ENCODE assay signal across 1 cellular context in genomic region chr14:24141030-24141880, GRCh38.
TF ChIP-seq lines count a peak whose summit lies in the region.

A gene with protein sequence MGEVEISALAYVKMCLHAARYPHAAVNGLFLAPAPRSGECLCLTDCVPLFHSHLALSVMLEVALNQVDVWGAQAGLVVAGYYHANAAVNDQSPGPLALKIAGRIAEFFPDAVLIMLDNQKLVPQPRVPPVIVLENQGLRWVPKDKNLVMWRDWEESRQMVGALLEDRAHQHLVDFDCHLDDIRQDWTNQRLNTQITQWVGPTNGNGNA (minus strand): TSS chr14:24141591. CDS start chr14:24141304, 287 bp downstream.

TF ChIP-seq in K562, 482 proteins besides CTCF, POLR2A, EP300 and RAD21 (continued from another document):
- peak; percentile 42; the same call in 1 of the 2 replicates for TF ChIP-seq C11orf30 (IDR thresholded peaks at IDR 0.05; ENCODE audit: low read depth)
- no peak for TF ChIP-seq NFE2L1 (tag; IDR thresholded peaks at IDR 0.05; ENCODE audit: borderline replicate concordance, low read depth)
- TF ChIP-seq SMARCA4 (IDR thresholded peaks at IDR 0.05), result 0 out of 2 replicates have a peak, but pooled peaks have one; percentile 10
- TF ChIP-seq CREM (IDR thresholded peaks at IDR 0.05; ENCODE audit: low read depth), result peak; percentile 61; the same call in 1 of the 2 replicates
- peak; percentile 75 for TF ChIP-seq NEUROD1 (IDR thresholded peaks at IDR 0.05; ENCODE audit: borderline replicate concordance, low read depth, low read length, partially characterized antibody)
- no peak for TF ChIP-seq ZNF143 (CRISPR knock-in tag; IDR thresholded peaks at IDR 0.05)
- TF ChIP-seq ZFX (CRISPR knock-in tag; IDR thresholded peaks at IDR 0.05), result peak; percentile 75
- peak; percentile 54; the same call in 1 of the 2 replicates for TF ChIP-seq ZSCAN29 (IDR thresholded peaks at IDR 0.05)
- no peak for TF ChIP-seq ZNF431 (CRISPR knock-in tag; IDR thresholded peaks at IDR 0.05)
- no peak for TF ChIP-seq ZNF212 (CRISPR knock-in tag; IDR thresholded peaks at IDR 0.05)
- TF ChIP-seq, protein P1, sequence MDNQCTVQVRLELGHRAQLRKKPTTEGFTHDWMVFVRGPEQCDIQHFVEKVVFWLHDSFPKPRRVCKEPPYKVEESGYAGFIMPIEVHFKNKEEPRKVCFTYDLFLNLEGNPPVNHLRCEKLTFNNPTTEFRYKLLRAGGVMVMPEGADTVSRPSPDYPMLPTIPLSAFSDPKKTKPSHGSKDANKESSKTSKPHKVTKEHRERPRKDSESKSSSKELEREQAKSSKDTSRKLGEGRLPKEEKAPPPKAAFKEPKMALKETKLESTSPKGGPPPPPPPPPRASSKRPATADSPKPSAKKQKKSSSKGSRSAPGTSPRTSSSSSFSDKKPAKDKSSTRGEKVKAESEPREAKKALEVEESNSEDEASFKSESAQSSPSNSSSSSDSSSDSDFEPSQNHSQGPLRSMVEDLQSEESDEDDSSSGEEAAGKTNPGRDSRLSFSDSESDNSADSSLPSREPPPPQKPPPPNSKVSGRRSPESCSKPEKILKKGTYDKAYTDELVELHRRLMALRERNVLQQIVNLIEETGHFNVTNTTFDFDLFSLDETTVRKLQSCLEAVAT (IDR thresholded peaks at IDR 0.05), result peak in 1 of 2 experiments; percentile 98; a peak in 2 of 4 replicates
- peak; percentile 50; the same call in 1 of the 2 replicates for TF ChIP-seq NKRF (IDR thresholded peaks at IDR 0.05; ENCODE audit: borderline replicate concordance)
- TF ChIP-seq ASH1L (IDR thresholded peaks at IDR 0.05; ENCODE audit: borderline replicate concordance, low read depth, partially characterized antibody), result peak; percentile 83
- no peak for TF ChIP-seq PHF20 (IDR thresholded peaks at IDR 0.05; ENCODE audit: partially characterized antibody)
- no peak for TF ChIP-seq ZNF23 (CRISPR knock-in tag; IDR thresholded peaks at IDR 0.05)
- TF ChIP-seq, protein P2, sequence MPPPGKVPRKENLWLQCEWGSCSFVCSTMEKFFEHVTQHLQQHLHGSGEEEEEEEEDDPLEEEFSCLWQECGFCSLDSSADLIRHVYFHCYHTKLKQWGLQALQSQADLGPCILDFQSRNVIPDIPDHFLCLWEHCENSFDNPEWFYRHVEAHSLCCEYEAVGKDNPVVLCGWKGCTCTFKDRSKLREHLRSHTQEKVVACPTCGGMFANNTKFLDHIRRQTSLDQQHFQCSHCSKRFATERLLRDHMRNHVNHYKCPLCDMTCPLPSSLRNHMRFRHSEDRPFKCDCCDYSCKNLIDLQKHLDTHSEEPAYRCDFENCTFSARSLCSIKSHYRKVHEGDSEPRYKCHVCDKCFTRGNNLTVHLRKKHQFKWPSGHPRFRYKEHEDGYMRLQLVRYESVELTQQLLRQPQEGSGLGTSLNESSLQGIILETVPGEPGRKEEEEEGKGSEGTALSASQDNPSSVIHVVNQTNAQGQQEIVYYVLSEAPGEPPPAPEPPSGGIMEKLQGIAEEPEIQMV (tag; conservative IDR thresholded peaks at IDR 0.05; ENCODE audit: low read depth), result peak; percentile 99
- TF ChIP-seq CXXC5 (CRISPR knock-in tag; IDR thresholded peaks at IDR 0.05), result peak; percentile 45
- TF ChIP-seq TBP (optimal IDR thresholded peaks at IDR 0.05; ENCODE audit: low read depth, low read length), result peak; percentile 81
- 0 out of 2 replicates have a peak, but pooled peaks have one; percentile 36 for TF ChIP-seq ZBTB9 (CRISPR knock-in tag; IDR thresholded peaks at IDR 0.05)
- no peak for TF ChIP-seq KAT7 (CRISPR knock-in tag; IDR thresholded peaks at IDR 0.05; ENCODE audit: borderline replicate concordance)
- no peak for TF ChIP-seq TGIF2 (CRISPR knock-in tag; IDR thresholded peaks at IDR 0.05)
- TF ChIP-seq PML (IDR thresholded peaks at IDR 0.05; ENCODE audit: low read length), result 0 out of 2 replicates have a peak, but pooled peaks have one; percentile 6
- TF ChIP-seq ZNF584 (CRISPR knock-in tag; IDR thresholded peaks at IDR 0.05; ENCODE audit: low read depth), result no peak
- no peak for TF ChIP-seq ZNF778 (CRISPR knock-in tag; IDR thresholded peaks at IDR 0.05)
- TF ChIP-seq GABPA (tag; conservative IDR thresholded peaks at IDR 0.05; ENCODE audit: low read depth), result peak; percentile 71
- TF ChIP-seq MTF1 (CRISPR knock-in tag; IDR thresholded peaks at IDR 0.05; ENCODE audit: borderline replicate concordance), result no peak
- TF ChIP-seq FUS (optimal IDR thresholded peaks at IDR 0.05; ENCODE audit: low read depth, low read length), result no peak
- no peak for TF ChIP-seq SMAD4 (CRISPR knock-in tag; conservative IDR thresholded peaks at IDR 0.05)
- TF ChIP-seq TAF1 (IDR thresholded peaks at IDR 0.05; ENCODE audit: control insufficient read depth, extremely low read depth, insufficient read depth, low read length, severe bottlenecking), result peak; percentile 65
